Comparison of ENCODE assay signal across 9 cellular contexts in the genomic region with DNA sequence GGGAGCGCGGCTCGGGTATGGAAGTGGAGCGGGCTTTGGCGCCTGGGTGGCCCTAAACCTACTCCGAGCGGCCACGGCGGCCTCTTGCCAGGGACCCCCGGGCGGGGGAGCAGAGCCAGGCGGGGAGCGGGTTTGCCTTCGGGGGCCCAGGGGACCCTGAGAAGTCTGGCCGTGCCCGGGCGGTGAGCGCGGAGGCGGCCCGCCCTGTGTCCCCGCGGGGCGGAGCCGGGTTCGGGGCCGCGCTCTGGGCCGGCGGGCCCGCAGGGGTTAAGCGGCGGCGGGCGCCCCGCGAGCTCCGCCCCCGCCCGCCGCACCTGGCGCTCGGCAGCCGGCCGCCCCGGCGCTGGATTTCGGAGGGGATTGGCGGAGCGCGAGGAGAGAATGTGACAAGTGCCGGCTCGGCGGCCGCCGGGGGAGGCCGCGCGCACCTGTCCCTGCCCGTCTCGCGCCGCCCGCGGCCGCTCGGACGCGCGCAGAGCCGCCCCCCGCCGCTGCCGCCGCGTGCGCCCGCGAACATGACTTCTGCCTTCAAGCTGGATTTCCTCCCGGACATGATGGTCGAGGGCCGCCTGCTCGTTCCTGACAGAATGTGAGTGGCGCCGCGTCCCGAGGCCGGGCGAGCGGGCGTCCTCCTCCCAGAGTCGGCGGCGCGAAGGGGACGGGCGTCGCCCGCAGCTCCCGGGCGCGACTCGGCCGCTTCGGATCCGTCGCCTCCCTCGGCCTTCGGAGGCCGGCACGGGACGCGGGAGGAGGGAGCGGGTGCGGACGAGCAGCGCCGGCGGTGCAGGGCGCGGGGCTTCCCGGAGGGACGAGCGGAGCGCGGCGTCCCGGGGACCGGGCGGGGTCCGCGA. TPM values are rescaled to one million over a fixed set of nuclear protein-coding genes. Genes with fewer than 3 reads are reported as not detected.
DNase-seq lines count a peak whose midpoint lies in the region; ATAC-seq and TF ChIP-seq lines count a peak whose summit lies in the region.
"Had no signal": no experiment of that assay in that cellular context is flagged by ENCODE, and none has a peak within 500 bp of the region (broad histone marks: within the 10 kb centered on the region; RNA-seq: fewer than 3 reads in every experiment).

TSS of gene CELF2 (plus strand) at position 298 of the 851 bp plus-strand sequence. CDS start at position 516, 218 bp downstream.

- no peak within 1 kb of the TSS for H3K27ac ChIP-seq in GM23248

- no peaks in the 10 kb centered on the region for H3K79me2 ChIP-seq in GM23248 (ENCODE audit: insufficient read depth)

- H3K9me3 ChIP-seq in GM23248 (ENCODE audit: low read depth), result no peaks in the 10 kb centered on the region

- no peaks in the 10 kb centered on the region for H4K20me1 ChIP-seq in GM23248 (ENCODE audit: insufficient read depth)

- H3K4me1 Mint-ChIP-seq in stimulated activated naive CD8-positive, alpha-beta T cell treated with anti-CD3 and anti-CD28 coated beads, Interleukin-15, Interleukin-2, amounts not matched to agents 100 ng/mL and 50 ng/mL, for 24 hours (ENCODE audit: low read depth), result peaks cover 12% of the 10 kb centered on the region

- POLR2A ChIA-PET in GM10248 (lab: Yijun Ruan, JAX), result no interaction called here

- H3K36me3 Mint-ChIP-seq in stimulated activated naive CD8-positive, alpha-beta T cell treated with anti-CD3 and anti-CD28 coated beads, Interleukin-15, Interleukin-2, amounts not matched to agents 100 ng/mL and 50 ng/mL, for 24 hours (ENCODE audit: low read depth), result no peaks in the 10 kb centered on the region

- in situ Hi-C loops in GM23248 (cut with MboI), result no loop called here

- no peaks in the 10 kb centered on the region for H3K36me3 ChIP-seq in GM23248 (ENCODE audit: low read depth)

- H3K9ac ChIP-seq in GM23248, result peak within 1 kb of the TSS; percentile 73

- H3K27ac Mint-ChIP-seq in stimulated activated naive CD8-positive, alpha-beta T cell treated with anti-CD3 and anti-CD28 coated beads, Interleukin-15, Interleukin-2, amounts not matched to agents 100 ng/mL and 50 ng/mL, for 24 hours, result no peak within 1 kb of the TSS

- peak within 1 kb of the TSS; percentile 83 for H3K4me2 ChIP-seq in GM23248 (ENCODE audit: unreplicated experiment)

- peaks cover 19% of the 10 kb centered on the region for H3K27me3 ChIP-seq in GM23248 (replicated peaks; ENCODE audit: insufficient read depth)

- peaks cover 82% of the 10 kb centered on the region for H3K27me3 Mint-ChIP-seq in stimulated activated naive CD8-positive, alpha-beta T cell treated with anti-CD3 and anti-CD28 coated beads, Interleukin-15, Interleukin-2, amounts not matched to agents 100 ng/mL and 50 ng/mL, for 24 hours

- H3K9me3 Mint-ChIP-seq in stimulated activated naive CD8-positive, alpha-beta T cell treated with anti-CD3 and anti-CD28 coated beads, Interleukin-15, Interleukin-2, amounts not matched to agents 100 ng/mL and 50 ng/mL, for 24 hours, result no peaks in the 10 kb centered on the region

- peak; percentile 70 for ATAC-seq in esophagus mucosa
- ATAC-seq: Panc1 had no signal

- DNase-seq in GM10248 (ENCODE audit: extremely low spot score), result peak; percentile 68
- peak; percentile 60 for DNase-seq in GM23248
- DNase-seq in NCI-H1105 treated with DMSO at 0.1 percent for 48 hours (lab: John Stamatoyannopoulos, UW), result peak; percentile 34
- peak; percentile 30 for DNase-seq in activated T-cell treated with anti-CD3 and anti-CD28 coated beads for 24 hours (ENCODE audit: low read depth)
- peak; percentile 91 for DNase-seq in myocyte (ENCODE audit: low read depth)
- DNase-seq in HuH-7 (ENCODE audit: low spot score), result no peak

- TF ChIP-seq CTCF in GM10248 (IDR thresholded peaks at IDR 0.05; ENCODE audit: control extremely low read depth, extremely low read depth, low read depth, missing control alignments), result no peak

- H3K4me1 ChIP-seq in GM23248 (ENCODE audit: insufficient read depth), result 0 out of 2 replicates have a peak, but pooled peaks cover 5% of the 10 kb centered on the region

- peak within 1 kb of the TSS; percentile 75 for H2AFZ ChIP-seq in GM23248

- H3K4me3 ChIP-seq in GM23248, result peak within 1 kb of the TSS; percentile 77

- CTCF ChIA-PET in GM10248 (lab: Yijun Ruan, JAX), result interaction anchor here (1.6 kb wide), 1 partner anchor 135 kb away, joined by 4 read pairs; no protein-coding TSS in a partner anchor

- H3K4me3 Mint-ChIP-seq in stimulated activated naive CD8-positive, alpha-beta T cell treated with anti-CD3 and anti-CD28 coated beads, Interleukin-15, Interleukin-2, amounts not matched to agents 100 ng/mL and 50 ng/mL, for 24 hours, result peak within 1 kb of the TSS; percentile 77

- 0 out of 2 replicates have a peak, but pooled peaks cover 4% of the 10 kb centered on the region for H3F3A ChIP-seq in GM23248 (ENCODE audit: insufficient read depth)

- 0 to 2% methylated on average over 60 to 81 of the region's 132 CpGs for WGBS in GM23248 (ENCODE audit: low coverage in 1 of 2, low lambda C conversion rate in 2 of 2, missing lambda C conversion rate in 2 of 2), 2 experiments

- no peaks in the 10 kb centered on the region for H3K9me2 ChIP-seq in GM23248 (ENCODE audit: insufficient read depth)

RNA-seq across cellular contexts. Expression of gene CELF2, which starts in this region (rescaled TPM):
- total RNA-seq in GM23248 (2014; rRNA removed; shearing (Covaris generic)), result 10.6 and 14.4 TPM in 2 replicates
- polyA plus RNA-seq in GM23248 (2016; fragmentation: Nextera tagmentation; extraction: Ambion mirVana), result 26.5 and 27.5 TPM in 2 replicates
- 3.5 TPM for total RNA-seq in esophagus mucosa
- 71.0 and 77.0 TPM in 2 replicates for total RNA-seq in myocyte
- 38.6 TPM for polyA plus RNA-seq in myocyte (2012)
